ENCODE assay signal across 19 cellular contexts in the genomic region with DNA sequence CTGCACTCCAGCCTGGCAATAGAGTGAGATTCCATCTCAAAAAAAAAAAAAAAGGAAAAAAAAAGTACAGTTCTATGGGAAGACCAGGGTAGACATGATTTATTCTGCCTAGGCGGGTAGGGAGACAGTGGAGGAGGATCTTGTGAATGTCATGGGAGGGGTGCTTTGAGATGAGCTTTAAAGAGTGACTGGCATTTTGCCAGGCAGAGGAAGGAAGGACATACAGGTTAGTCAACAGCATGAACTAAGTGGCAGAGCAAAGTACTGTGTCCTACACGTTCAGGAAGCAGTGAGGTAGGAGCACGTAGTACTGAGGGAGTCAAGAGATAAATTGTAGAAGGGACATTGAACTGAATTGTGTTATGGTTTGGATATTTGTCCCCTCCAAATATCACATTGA.
DNase-seq lines count a peak whose midpoint lies in the region; ATAC-seq lines count a peak whose summit lies in the region.
"Had no signal": no experiment of that assay in that cellular context is flagged by ENCODE, and none has a peak within 500 bp of the region (broad histone marks: within the 10 kb centered on the region; RNA-seq: fewer than 3 reads in every experiment).

No MANE protein-coding gene starts in this region.

- DNase-seq in NCI-H2029 treated with DMSO at 0.1 percent for 48 hours (lab: John Stamatoyannopoulos, UW): peak; percentile 25
- no peak for DNase-seq in NCI-H2029 (lab: John Stamatoyannopoulos, UW)
- peak; percentile 68 for DNase-seq in DMS53 treated with DMSO at 0.1 percent for 48 hours (lab: John Stamatoyannopoulos, UW; ENCODE audit: unreplicated experiment)
- DNase-seq in NCI-H510A treated with DMSO at 0.1 percent for 48 hours (lab: John Stamatoyannopoulos, UW): peak; percentile 88
- no peak for DNase-seq in left colon
- no peak for DNase-seq in GM19240 (ENCODE audit: insufficient read length, low spot score)
- no peak for DNase-seq in G401 (ENCODE audit: low spot score)
- DNase-seq: CD4-positive, CD25-positive, alpha-beta regulatory T cell; COR-L47; DMS79; H7; MG63; NCI-H146; NCI-H2081; NCI-H524 treated with DMSO at 0.1 percent for 48 hours; PC-9; SIG-M5 had no signal

- in situ Hi-C loops in G401 (cut with HindIII; ENCODE audit: low sequenced_read_pairs): no loop called here

- intact Hi-C loops in left colon (cut with DNase I, micrococcal nuclease): no loop called here

- ATAC-seq in left colon (peak; percentile 46), HG03095 (IDR thresholded peaks at IDR 0.05; ENCODE audit: unreplicated experiment) (no peak)
- ATAC-seq: SK-N-SH treated with all-trans-retinoic acid at 6 μM for 48 hours had no signal

Comparison
In these comparisons a context has a peak if more than half of its experiments do, and no peak if none do; other contexts are left out.
1. DNase-seq: peak in NCI-H2029 treated with DMSO at 0.1 percent for 48 hours (single experiment), DMS53 treated with DMSO at 0.1 percent for 48 hours (single experiment) and NCI-H510A treated with DMSO at 0.1 percent for 48 hours (single experiment); none in NCI-H2029 (single experiment), left colon (0 of 2), GM19240 (single experiment) and G401 (single experiment).